ENCODE assay signal across 9 cellular contexts in genomic region chrX:154367474-154368308, GRCh38. TPM values are rescaled to one million over a fixed set of nuclear protein-coding genes. Genes with fewer than 3 reads are reported as not detected.
A peak's percentile ranks its signal among the peaks of the same experiment; 100 is the strongest.
DNase-seq lines count a peak whose midpoint lies in the region; ATAC-seq and TF ChIP-seq lines count a peak whose summit lies in the region.
"Had no signal": no experiment of that assay in that cellular context is flagged by ENCODE, and none has a peak within 500 bp of the region (broad histone marks: within the 10 kb centered on the region; RNA-seq: fewer than 3 reads in every experiment).

No MANE protein-coding gene starts in this region.

- no peak for DNase-seq in DND-41
- DNase-seq in WTC11 (ENCODE audit: low spot score), result no peak
- no peak for DNase-seq in fibroblast of pulmonary artery (ENCODE audit: low read depth)
- no peak for DNase-seq in skeletal muscle cell (ENCODE audit: low read depth)
- DNase-seq in activated gamma-delta T cell (lab: John Stamatoyannopoulos, UW), result no peak
- no peak for DNase-seq in stimulated activated CD4-positive, alpha-beta T cell treated with anti-CD3 and anti-CD28 coated beads, Interleukin-2, amount 100 ng/mL, for 24 hours
- DNase-seq: body of pancreas had no signal

- peak overlapping the region; percentile 98 for H3K27ac ChIP-seq in DND-41 (ENCODE audit: low read length)

- peaks cover 72% of the 10 kb centered on the region for H3K79me2 ChIP-seq in DND-41 (ENCODE audit: insufficient read depth, low read length)

- H3K9ac ChIP-seq in DND-41 (ENCODE audit: low read depth, low read length), result peak overlapping the region; percentile 90

- H3K4me1 Mint-ChIP-seq in WTC11, result peaks cover 9% of the 10 kb centered on the region

- peaks cover 35% of the 10 kb centered on the region for H3K36me3 Mint-ChIP-seq in WTC11

- H3K9me3 Mint-ChIP-seq in WTC11, result no peaks in the 10 kb centered on the region

- H3K27me3 Mint-ChIP-seq in WTC11 (ENCODE audit: low read depth), result peaks cover 3% of the 10 kb centered on the region; the same call in 1 of the 2 replicates

- ATAC-seq in DND-41 (ENCODE audit: insufficient read depth, low read depth) (no peak), WTC11 (no peak), HG03378 (IDR thresholded peaks at IDR 0.05; ENCODE audit: unreplicated experiment) (no peak), HG03342 (IDR thresholded peaks at IDR 0.05; ENCODE audit: unreplicated experiment) (no peak)
- ATAC-seq: body of pancreas had no signal

- H3K36me3 ChIP-seq in DND-41 (ENCODE audit: insufficient read depth, low read length), result peaks cover 68% of the 10 kb centered on the region

- H3K4me3 Mint-ChIP-seq in WTC11, result peak overlapping the region; percentile 59

- TF ChIP-seq CTCF in DND-41 (IDR thresholded peaks at IDR 0.05; ENCODE audit: borderline replicate concordance, extremely low read depth, low read length, poor library complexity, severe bottlenecking) (no peak), WTC11 (IDR thresholded peaks at IDR 0.05) (no peak), fibroblast of pulmonary artery (IDR thresholded peaks at IDR 0.05; ENCODE audit: low read length, missing control alignments) (no peak)

- H3K9me3 ChIP-seq in DND-41 (ENCODE audit: insufficient read depth, low read length, severe bottlenecking), result no peaks in the 10 kb centered on the region
- H3K9me3 ChIP-seq: body of pancreas had no signal

- H3K4me2 ChIP-seq in DND-41 (ENCODE audit: insufficient read depth, low read length), result peak overlapping the region; percentile 90

- peak overlapping the region; percentile 65; the same call in 1 of the 2 replicates for H3K27ac Mint-ChIP-seq in WTC11

- peaks cover 76% of the 10 kb centered on the region for H4K20me1 ChIP-seq in DND-41 (ENCODE audit: insufficient read depth, low read length)

- POLR2A ChIA-PET in WTC11 (lab: Charles Lee), result no interaction called here

- H3K4me3 ChIP-seq in DND-41 (ENCODE audit: low read depth in 1 of 2, low read length in 2 of 2), result peak overlapping the region in 1 of 2 experiments; percentile 99; a peak in 1 of 4 replicates
- peak overlapping the region; percentile 79 for H3K4me3 ChIP-seq in fibroblast of pulmonary artery (replicated peaks; ENCODE audit: low read depth, low read length)
- H3K4me3 ChIP-seq in skeletal muscle cell (ENCODE audit: low read depth, low read length), result peak overlapping the region; percentile 57
- H3K4me3 ChIP-seq: body of pancreas had no signal

- H2AFZ ChIP-seq in DND-41 (ENCODE audit: low read depth, low read length), result no peak overlapping the region

- peaks cover 4% of the 10 kb centered on the region for H3K27me3 ChIP-seq in DND-41 (ENCODE audit: insufficient read depth, low read length, poor library complexity)
- H3K27me3 ChIP-seq: body of pancreas had no signal

- peaks cover 43% of the 10 kb centered on the region for H3K4me1 ChIP-seq in DND-41 (ENCODE audit: insufficient read depth, low read length)

- CTCF ChIA-PET in WTC11 (lab: Charles Lee), result no interaction called here

TF ChIP-seq in WTC11, 78 proteins besides CTCF, POLR2A, EP300 and RAD21:
- no peak for TF ChIP-seq ZNF512 (CRISPR knock-in tag; IDR thresholded peaks at IDR 0.05; ENCODE audit: borderline replicate concordance)
- TF ChIP-seq ZNF416 (CRISPR knock-in tag; IDR thresholded peaks at IDR 0.05), result no peak
- TF ChIP-seq NFE2L1 (CRISPR knock-in tag; IDR thresholded peaks at IDR 0.05), result no peak
- no peak for TF ChIP-seq ESRRA (CRISPR knock-in tag; IDR thresholded peaks at IDR 0.05; ENCODE audit: borderline replicate concordance)
- no peak for TF ChIP-seq CREM (CRISPR knock-in tag; IDR thresholded peaks at IDR 0.05)
- no peak for TF ChIP-seq ZNF396 (CRISPR knock-in tag; IDR thresholded peaks at IDR 0.05; ENCODE audit: borderline replicate concordance)
- TF ChIP-seq, protein P1, sequence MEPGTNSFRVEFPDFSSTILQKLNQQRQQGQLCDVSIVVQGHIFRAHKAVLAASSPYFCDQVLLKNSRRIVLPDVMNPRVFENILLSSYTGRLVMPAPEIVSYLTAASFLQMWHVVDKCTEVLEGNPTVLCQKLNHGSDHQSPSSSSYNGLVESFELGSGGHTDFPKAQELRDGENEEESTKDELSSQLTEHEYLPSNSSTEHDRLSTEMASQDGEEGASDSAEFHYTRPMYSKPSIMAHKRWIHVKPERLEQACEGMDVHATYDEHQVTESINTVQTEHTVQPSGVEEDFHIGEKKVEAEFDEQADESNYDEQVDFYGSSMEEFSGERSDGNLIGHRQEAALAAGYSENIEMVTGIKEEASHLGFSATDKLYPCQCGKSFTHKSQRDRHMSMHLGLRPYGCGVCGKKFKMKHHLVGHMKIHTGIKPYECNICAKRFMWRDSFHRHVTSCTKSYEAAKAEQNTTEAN (CRISPR knock-in tag; IDR thresholded peaks at IDR 0.05), result no peak
- TF ChIP-seq, protein P2, sequence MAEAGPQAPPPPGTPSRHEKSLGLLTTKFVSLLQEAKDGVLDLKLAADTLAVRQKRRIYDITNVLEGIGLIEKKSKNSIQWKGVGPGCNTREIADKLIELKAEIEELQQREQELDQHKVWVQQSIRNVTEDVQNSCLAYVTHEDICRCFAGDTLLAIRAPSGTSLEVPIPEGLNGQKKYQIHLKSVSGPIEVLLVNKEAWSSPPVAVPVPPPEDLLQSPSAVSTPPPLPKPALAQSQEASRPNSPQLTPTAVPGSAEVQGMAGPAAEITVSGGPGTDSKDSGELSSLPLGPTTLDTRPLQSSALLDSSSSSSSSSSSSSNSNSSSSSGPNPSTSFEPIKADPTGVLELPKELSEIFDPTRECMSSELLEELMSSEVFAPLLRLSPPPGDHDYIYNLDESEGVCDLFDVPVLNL (CRISPR knock-in tag; IDR thresholded peaks at IDR 0.05; ENCODE audit: borderline replicate concordance, low read depth), result no peak
- no peak for TF ChIP-seq ZNF671 (CRISPR knock-in tag; IDR thresholded peaks at IDR 0.05)
- no peak for TF ChIP-seq ELF4 (CRISPR knock-in tag; IDR thresholded peaks at IDR 0.05; ENCODE audit: low read depth)
- TF ChIP-seq KAT7 (CRISPR knock-in tag; IDR thresholded peaks at IDR 0.05; ENCODE audit: borderline replicate concordance), result no peak
- TF ChIP-seq ZNF263 (CRISPR knock-in tag; IDR thresholded peaks at IDR 0.05; ENCODE audit: low read depth), result no peak
- no peak for TF ChIP-seq MXD4 (CRISPR knock-in tag; IDR thresholded peaks at IDR 0.05; ENCODE audit: borderline replicate concordance)
- no peak for TF ChIP-seq CDX4 (CRISPR knock-in tag; IDR thresholded peaks at IDR 0.05; ENCODE audit: borderline replicate concordance)
- TF ChIP-seq SMAD4 (CRISPR knock-in tag; IDR thresholded peaks at IDR 0.05), result no peak
- TF ChIP-seq, protein P3, sequence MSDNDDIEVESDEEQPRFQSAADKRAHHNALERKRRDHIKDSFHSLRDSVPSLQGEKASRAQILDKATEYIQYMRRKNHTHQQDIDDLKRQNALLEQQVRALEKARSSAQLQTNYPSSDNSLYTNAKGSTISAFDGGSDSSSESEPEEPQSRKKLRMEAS (CRISPR knock-in tag; IDR thresholded peaks at IDR 0.05), result no peak
- TF ChIP-seq GRHL2 (CRISPR knock-in tag; IDR thresholded peaks at IDR 0.05; ENCODE audit: insufficient replicate concordance, severe bottlenecking), result no peak
- no peak for TF ChIP-seq FOXP1 (CRISPR knock-in tag; IDR thresholded peaks at IDR 0.05; ENCODE audit: borderline replicate concordance)

RNA-seq across cellular contexts. Expression of gene FLNA, which starts 6.7 kb away (rescaled TPM):
- 914 to 1,017 TPM (median 992 TPM) in 3 replicates for total RNA-seq in WTC11 (2021)

RNA-seq across cellular contexts. Expression of gene EMD, which starts 11.4 kb away (rescaled TPM):
- 69.8 to 78.3 TPM (median 72.7 TPM) in 3 replicates for total RNA-seq in WTC11 (2021)

RNA-seq across cellular contexts. Expression of gene RPL10, which starts 30.5 kb away (rescaled TPM):
- 2,241 to 2,474 TPM (median 2,438 TPM) in 3 replicates for total RNA-seq in WTC11 (2021)

RNA-seq across cellular contexts. Expression of gene DNASE1L1, which starts 41.4 kb away (rescaled TPM):
- 16.2 to 21.6 TPM (median 21.2 TPM) in 3 replicates for total RNA-seq in WTC11 (2021)

RNA-seq across cellular contexts. Expression of gene TAFAZZIN, which starts 43.6 kb away (rescaled TPM):
- 43.5 to 48.6 TPM (median 44.5 TPM) in 3 replicates for total RNA-seq in WTC11 (2021)
